ENCODE assay signal across 9 cellular contexts in genomic region chr1:175193339-175193950, GRCh38. TPM values are rescaled to one million over a fixed set of nuclear protein-coding genes. Genes with fewer than 3 reads are reported as not detected.
DNase-seq lines count a peak whose midpoint lies in the region; ATAC-seq lines count a peak whose summit lies in the region.
"Had no signal": no experiment of that assay in that cellular context is flagged by ENCODE, and none has a peak within 500 bp of the region (broad histone marks: within the 10 kb centered on the region; RNA-seq: fewer than 3 reads in every experiment).

No MANE protein-coding gene starts in this region.

- H3K4me1 Mint-ChIP-seq in T-helper 2 cell treated with Interferon-gamma antibody and Interleukin-4, amounts not matched to agents 5 μg/mL and 100 μg/mL, for 36 hours (ENCODE audit: low read depth), result peaks cover 51% of the 10 kb centered on the region
- H3K4me1 Mint-ChIP-seq in activated naive CD8-positive, alpha-beta T cell treated with anti-CD3 and anti-CD28 coated beads, Interleukin-2, amount 10 ng/mL, durations not matched to agents 7 days and 5 days, result peaks cover 46% of the 10 kb centered on the region

- no peaks in the 10 kb centered on the region for H3K9me3 Mint-ChIP-seq in T-helper 2 cell treated with Interferon-gamma antibody and Interleukin-4, amounts not matched to agents 5 μg/mL and 100 μg/mL, for 36 hours
- H3K9me3 Mint-ChIP-seq in activated naive CD8-positive, alpha-beta T cell treated with anti-CD3 and anti-CD28 coated beads, Interleukin-2, amount 10 ng/mL, durations not matched to agents 7 days and 5 days, result no peaks in the 10 kb centered on the region

- H3K4me1 ChIP-seq in subcutaneous abdominal adipose tissue (ENCODE audit: control insufficient read depth in 5 of 5, insufficient read depth in 5 of 5, low read length in 5 of 5), result peaks cover 8 to 55% (median 48%) of the 10 kb centered on the region in 5 donors

- no peaks in the 10 kb centered on the region for H3K27me3 Mint-ChIP-seq in T-helper 2 cell treated with Interferon-gamma antibody and Interleukin-4, amounts not matched to agents 5 μg/mL and 100 μg/mL, for 36 hours (ENCODE audit: low read depth)
- peaks cover 1% of the 10 kb centered on the region for H3K27me3 Mint-ChIP-seq in activated naive CD8-positive, alpha-beta T cell treated with anti-CD3 and anti-CD28 coated beads, Interleukin-2, amount 10 ng/mL, durations not matched to agents 7 days and 5 days

- peak overlapping the region; percentile 98 for H3K4me3 Mint-ChIP-seq in T-helper 2 cell treated with Interferon-gamma antibody and Interleukin-4, amounts not matched to agents 5 μg/mL and 100 μg/mL, for 36 hours
- H3K4me3 Mint-ChIP-seq in activated naive CD8-positive, alpha-beta T cell treated with anti-CD3 and anti-CD28 coated beads, Interleukin-2, amount 10 ng/mL, durations not matched to agents 7 days and 5 days, result peak overlapping the region; percentile 94

- H3K4me3 ChIP-seq in iPS-18c (ENCODE audit: insufficient read depth, low read depth, low read length) (peak overlapping the region; percentile 55), subcutaneous abdominal adipose tissue (ENCODE audit: low read depth in 1 of 5, low read length in 5 of 5) (peak overlapping the region; percentile 72 to 93 (median 84))

- peak overlapping the region; percentile 52 to 80 (median 71) for H3K9ac ChIP-seq in subcutaneous abdominal adipose tissue (ENCODE audit: low read length in 5 of 5)

- peak overlapping the region; percentile 87 for H3K27ac ChIP-seq in subcutaneous abdominal adipose tissue (ENCODE audit: low read depth, low read length)

- H3K36me3 ChIP-seq in subcutaneous abdominal adipose tissue (ENCODE audit: control insufficient read depth in 5 of 5, insufficient read depth in 5 of 5, low read length in 5 of 5), result no peaks in the 10 kb centered on the region

- no peak for ATAC-seq in activated naive CD8-positive, alpha-beta T cell treated with anti-CD3 and anti-CD28 coated beads, Interleukin-2, amount 10 ng/mL, durations not matched to agents 7 days and 5 days (ENCODE audit: low read depth)
- ATAC-seq in HG03108 (IDR thresholded peaks at IDR 0.05; ENCODE audit: unreplicated experiment) (no peak), GM21367 (IDR thresholded peaks at IDR 0.05; ENCODE audit: unreplicated experiment) (no peak)

- H3K9me3 ChIP-seq in iPS-18c (ENCODE audit: control insufficient read depth, insufficient read depth, low read length) (no peaks in the 10 kb centered on the region), subcutaneous abdominal adipose tissue (ENCODE audit: control insufficient read depth in 5 of 5, low read length in 5 of 5) (no peaks in the 10 kb centered on the region)

- POLR2A ChIA-PET in activated naive CD8-positive, alpha-beta T cell treated with anti-CD3 and anti-CD28 coated beads, Interleukin-2, amount 10 ng/mL, durations not matched to agents 7 days and 5 days (lab: Charles Lee), result interaction anchor here (0.6 kb wide), 2 partner anchors 12 to 170 kb away, joined by 3 read pairs; no protein-coding TSS in a partner anchor

- H3K27ac Mint-ChIP-seq in T-helper 2 cell treated with Interferon-gamma antibody and Interleukin-4, amounts not matched to agents 5 μg/mL and 100 μg/mL, for 36 hours, result peak overlapping the region; percentile 67
- peak overlapping the region; percentile 82 for H3K27ac Mint-ChIP-seq in activated naive CD8-positive, alpha-beta T cell treated with anti-CD3 and anti-CD28 coated beads, Interleukin-2, amount 10 ng/mL, durations not matched to agents 7 days and 5 days

- no peak for DNase-seq in T-helper 2 cell treated with Interferon-gamma antibody and Interleukin-4, amounts not matched to agents 5 μg/mL and 100 μg/mL, for 36 hours (ENCODE audit: low spot score)
- no peak for DNase-seq in T-helper 2 cell
- no peak for DNase-seq in activated naive CD8-positive, alpha-beta T cell treated with anti-CD3 and anti-CD28 coated beads, Interleukin-2, amount 10 ng/mL, durations not matched to agents 7 days and 5 days
- DNase-seq in NCI-H1436 (lab: John Stamatoyannopoulos, UW), result no peak

- no peaks in the 10 kb centered on the region for H3K27me3 ChIP-seq in subcutaneous abdominal adipose tissue (ENCODE audit: control insufficient read depth in 5 of 5, insufficient read depth in 4 of 5, low read length in 5 of 5)

- peaks cover 36% of the 10 kb centered on the region for H3K36me3 Mint-ChIP-seq in T-helper 2 cell treated with Interferon-gamma antibody and Interleukin-4, amounts not matched to agents 5 μg/mL and 100 μg/mL, for 36 hours (ENCODE audit: low read depth)
- peaks cover 22% of the 10 kb centered on the region for H3K36me3 Mint-ChIP-seq in activated naive CD8-positive, alpha-beta T cell treated with anti-CD3 and anti-CD28 coated beads, Interleukin-2, amount 10 ng/mL, durations not matched to agents 7 days and 5 days

RNA-seq across cellular contexts. Expression of gene KIAA0040, which starts 0.9 kb away (rescaled TPM):
- 10 to 100 TPM; 49.8 to 57.1 TPM for total RNA-seq in activated naive CD8-positive, alpha-beta T cell treated with anti-CD3 and anti-CD28 coated beads, Interleukin-2, amount 10 ng/mL, durations not matched to agents 7 days and 5 days
- total RNA-seq: myocyte had no signal
